In the genomic region with DNA sequence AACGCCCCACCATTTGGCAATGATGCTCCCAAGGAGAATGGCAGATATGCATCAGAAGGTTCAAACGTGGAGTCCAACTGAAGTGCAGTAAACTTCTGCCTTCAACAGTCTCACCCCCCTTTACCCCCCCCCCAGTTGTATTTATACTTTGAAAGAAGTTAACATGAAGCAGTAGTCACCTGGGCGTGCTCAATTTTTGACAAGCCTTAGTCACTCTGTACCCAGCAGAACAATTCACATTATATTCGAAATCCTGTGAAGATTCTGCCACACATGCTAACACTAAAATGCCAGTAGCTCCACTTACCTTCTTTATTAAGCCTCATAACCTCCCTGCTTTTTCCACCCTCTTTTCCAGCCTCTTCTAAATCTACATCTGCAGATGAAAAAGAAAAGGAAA, we compare ENCODE assay signal across 8 cellular contexts. TPM values are rescaled to one million over a fixed set of nuclear protein-coding genes. Genes with fewer than 3 reads are reported as not detected.
A peak's percentile ranks its signal among the peaks of the same experiment; 100 is the strongest.
DNase-seq lines count a peak whose midpoint lies in the region; ATAC-seq and TF ChIP-seq lines count a peak whose summit lies in the region.

No MANE protein-coding gene starts in this region.

- no peaks in the 10 kb centered on the region for H3K9me2 ChIP-seq in Karpas-422 (replicated peaks; ENCODE audit: insufficient read depth, low read length)

- H3K9me3 Mint-ChIP-seq in activated T-cell treated with anti-CD3 and anti-CD28 coated beads, Interleukin-2, amount 50 U/mL, for 24 hours: no peaks in the 10 kb centered on the region

- H4K20me1 ChIP-seq in Karpas-422 (ENCODE audit: insufficient read depth, low read depth, low read length): no peaks in the 10 kb centered on the region

- WGBS in lower leg skin, 2 donors: 18 to 27% methylated on average over 4 of the region's 4 CpGs
- WGBS in thymus: 80% methylated on average over 4 of the region's 4 CpGs

- no peak overlapping the region for H3K27ac ChIP-seq in thymus (ENCODE audit: low read depth)
- no peak overlapping the region for H3K27ac ChIP-seq in Karpas-422 (ENCODE audit: low read length)

- peak overlapping the region; percentile 91 for H3K27ac Mint-ChIP-seq in activated T-cell treated with anti-CD3 and anti-CD28 coated beads, Interleukin-2, amount 50 U/mL, for 24 hours

- no peak for ATAC-seq in HG02870 (IDR thresholded peaks at IDR 0.05; ENCODE audit: unreplicated experiment)

- H2AFZ ChIP-seq in Karpas-422 (ENCODE audit: low read length): no peak overlapping the region

- H3K4me1 Mint-ChIP-seq in activated T-cell treated with anti-CD3 and anti-CD28 coated beads, Interleukin-2, amount 50 U/mL, for 24 hours (ENCODE audit: low read depth): peaks cover 69% of the 10 kb centered on the region

- in situ Hi-C loops in astrocyte of the spinal cord (cut with HindIII; ENCODE audit: low sequenced_read_pairs): no loop called here

- peak overlapping the region; percentile 88 for H3K4me3 ChIP-seq in astrocyte of the spinal cord (ENCODE audit: low read depth, low read length)
- peak overlapping the region; percentile 73 for H3K4me3 ChIP-seq in lower leg skin (ENCODE audit: low read depth, poor library complexity, severe bottlenecking)
- peak overlapping the region; percentile 74 for H3K4me3 ChIP-seq in thymus (ENCODE audit: low read length)
- H3K4me3 ChIP-seq in Karpas-422 (ENCODE audit: low read length): no peak overlapping the region

- H3K36me3 Mint-ChIP-seq in activated T-cell treated with anti-CD3 and anti-CD28 coated beads, Interleukin-2, amount 50 U/mL, for 24 hours (ENCODE audit: low read depth): peaks cover 8% of the 10 kb centered on the region

- H3K4me2 ChIP-seq in Karpas-422 (ENCODE audit: low read depth, low read length, poor library complexity, severe bottlenecking): no peak overlapping the region

- no peak for TF ChIP-seq POLR2A in lower leg skin (IDR thresholded peaks at IDR 0.05)

- DNase-seq in activated T-cell treated with anti-CD3 and anti-CD28 coated beads, Interleukin-2, amount 50 U/mL, for 24 hours: no peak
- DNase-seq in activated T-cell treated with anti-CD3 and anti-CD28 coated beads, Interleukin-2, amount 50 U/mL, for 1 hour: no peak
- DNase-seq in astrocyte of the spinal cord (ENCODE audit: low read depth, low spot score) (no peak), lower leg skin (ENCODE audit: low spot score in 2 of 2) (no peak), Karpas-422 (no peak)
- no peak for DNase-seq in effector CD4-positive, alpha-beta T cell

- intact Hi-C loops in lower leg skin (cut with DNase I; ENCODE audit: low total_unique reads): loop anchor here (10.0 kb wide), 1 partner anchor 201 kb away; no protein-coding TSS in a partner anchor

- H3K27me3 Mint-ChIP-seq in activated T-cell treated with anti-CD3 and anti-CD28 coated beads, Interleukin-2, amount 50 U/mL, for 24 hours: peaks cover 10% of the 10 kb centered on the region

- H3K27me3 ChIP-seq in thymus (ENCODE audit: control insufficient read depth, insufficient read depth) (peaks cover 27% of the 10 kb centered on the region), Karpas-422 (ENCODE audit: low read length) (no peaks in the 10 kb centered on the region)

- no peak overlapping the region for H3K9ac ChIP-seq in Karpas-422 (ENCODE audit: low read length)

- H3K9me3 ChIP-seq in thymus (ENCODE audit: control insufficient read depth) (no peaks in the 10 kb centered on the region), Karpas-422 (ENCODE audit: low read length) (no peaks in the 10 kb centered on the region)

- no peak for TF ChIP-seq CTCF in astrocyte of the spinal cord (IDR thresholded peaks at IDR 0.05; ENCODE audit: low read depth, low read length)
- no peak for TF ChIP-seq CTCF in lower leg skin (IDR thresholded peaks at IDR 0.05)

- H3K79me2 ChIP-seq in Karpas-422 (ENCODE audit: low read length): no peaks in the 10 kb centered on the region

- H3K4me3 Mint-ChIP-seq in activated T-cell treated with anti-CD3 and anti-CD28 coated beads, Interleukin-2, amount 50 U/mL, for 24 hours: peak overlapping the region; percentile 84

- H3K36me3 ChIP-seq in thymus (ENCODE audit: control insufficient read depth, insufficient read depth) (no peaks in the 10 kb centered on the region), Karpas-422 (ENCODE audit: insufficient read depth, low read length) (no peaks in the 10 kb centered on the region)

- peaks cover 6% of the 10 kb centered on the region for H3K4me1 ChIP-seq in thymus (ENCODE audit: control insufficient read depth, insufficient read depth, low read length)
- H3K4me1 ChIP-seq in Karpas-422 (ENCODE audit: low read length): no peaks in the 10 kb centered on the region

RNA-seq across cellular contexts. Expression of a gene that starts 0.9 kb away (rescaled TPM):
- total RNA-seq in lower leg skin: 10 to 100 TPM in 1 of 4 donors, 1 to 10 TPM in 3; 8.1 to 13.5 (median 9.1) TPM
- 7.8 TPM for polyA plus RNA-seq in thymus
- not detected in 2 replicates for total RNA-seq in Karpas-422 (2014; rRNA removed; shearing (Covaris generic); ENCODE audit: low replicate concordance)
